In the genomic region with DNA sequence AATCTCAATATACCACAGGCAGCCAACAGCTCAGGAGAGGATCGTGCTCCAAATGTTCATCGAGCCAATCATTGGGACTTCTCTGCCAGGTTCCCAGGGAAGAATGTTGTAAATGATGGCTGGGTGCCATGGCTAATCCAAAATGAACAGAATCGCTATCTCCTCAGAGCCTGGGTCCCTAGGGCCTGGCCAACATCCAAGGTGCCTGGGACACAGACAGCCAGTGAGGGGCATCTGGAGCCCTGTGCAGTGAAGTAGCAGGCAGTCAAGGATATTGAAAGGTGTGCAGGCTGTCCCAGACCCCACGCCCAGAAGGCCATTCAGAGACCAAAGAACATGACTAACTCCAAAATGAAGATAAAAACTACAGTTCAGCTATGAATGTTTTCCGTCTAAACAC, we compare ENCODE assay signal across 10 cellular contexts. TPM values are rescaled to one million over a fixed set of nuclear protein-coding genes. Genes with fewer than 3 reads are reported as not detected.
DNase-seq lines count a peak whose midpoint lies in the region; ATAC-seq and TF ChIP-seq lines count a peak whose summit lies in the region.
"Had no signal": no experiment of that assay in that cellular context is flagged by ENCODE, and none has a peak within 500 bp of the region (broad histone marks: within the 10 kb centered on the region; RNA-seq: fewer than 3 reads in every experiment).

No MANE protein-coding gene starts in this region.

- H3K9me3 ChIP-seq in RWPE2 (ENCODE audit: severe bottlenecking) = no peaks in the 10 kb centered on the region
- H3K9me3 ChIP-seq in cardiac muscle cell (ENCODE audit: low read depth) = no peaks in the 10 kb centered on the region
- H3K9me3 ChIP-seq in thoracic aorta = no peaks in the 10 kb centered on the region
- no peaks in the 10 kb centered on the region for H3K9me3 ChIP-seq in neuronal stem cell (replicated peaks in 1 of 2; ENCODE audit: control insufficient read depth in 2 of 2, insufficient read depth in 1 of 2, low read depth in 1 of 2, low read length in 2 of 2)

- H2AK5ac ChIP-seq in neuronal stem cell (ENCODE audit: low read depth, low read length) = no peak overlapping the region

- no peak overlapping the region for H3K18ac ChIP-seq in neuronal stem cell (ENCODE audit: low read length)

- intact Hi-C loops in activated naive CD4-positive, alpha-beta T cell treated with anti-CD3 and anti-CD28 coated beads for 36 hours (cut with micrococcal nuclease) = no loop called here

- peaks cover 100% of the 10 kb centered on the region for H3K4me1 Mint-ChIP-seq in activated naive CD4-positive, alpha-beta T cell treated with anti-CD3 and anti-CD28 coated beads for 36 hours (ENCODE audit: low read depth)

- H3K79me1 ChIP-seq in neuronal stem cell (ENCODE audit: low read depth, low read length) = peaks cover 18% of the 10 kb centered on the region

- no peak overlapping the region for H3K4me2 ChIP-seq in neuronal stem cell (ENCODE audit: insufficient read depth, low read length, poor library complexity, severe bottlenecking)

- H3K27me3 Mint-ChIP-seq in activated naive CD4-positive, alpha-beta T cell treated with anti-CD3 and anti-CD28 coated beads for 36 hours (ENCODE audit: low read depth) = no peaks in the 10 kb centered on the region
- H3K27me3 Mint-ChIP-seq: activated CD4-positive, alpha-beta T cell treated with anti-CD3 and anti-CD28 coated beads, Interleukin-2, amount 10 ng/mL, durations not matched to agents 7 days and 5 days had no signal

- H3K27me3 ChIP-seq in RWPE2 (ENCODE audit: insufficient read depth, poor library complexity, severe bottlenecking) (no peaks in the 10 kb centered on the region), cardiac muscle cell (no peaks in the 10 kb centered on the region), thoracic aorta (replicated peaks; ENCODE audit: insufficient read depth) (no peaks in the 10 kb centered on the region), neuronal stem cell (ENCODE audit: control insufficient read depth in 3 of 3, insufficient read depth in 3 of 3, low read depth in 1 of 3, low read length in 3 of 3) (no peaks in the 10 kb centered on the region)

- no peak for ATAC-seq in RWPE2 (ENCODE audit: low read depth)
- ATAC-seq in thoracic aorta (ENCODE audit: insufficient number of reproducible peaks, low FRiP score, low read depth) = no peak
- no peak for ATAC-seq in HG03159 (IDR thresholded peaks at IDR 0.05; ENCODE audit: unreplicated experiment)
- ATAC-seq in HG03135 (IDR thresholded peaks at IDR 0.05; ENCODE audit: unreplicated experiment) = no peak

- H3K4me3 ChIP-seq in RWPE2 (ENCODE audit: severe bottlenecking) (no peak overlapping the region), cardiac muscle cell (no peak overlapping the region), thoracic aorta (peak overlapping the region; percentile 14), neuronal stem cell (ENCODE audit: low read length in 2 of 2) (no peak overlapping the region)

- peak overlapping the region; percentile 17 for H3K27ac ChIP-seq in RWPE2 (ENCODE audit: poor library complexity, severe bottlenecking)
- H3K27ac ChIP-seq in cardiac muscle cell = peak overlapping the region; percentile 89
- H3K27ac ChIP-seq in thoracic aorta = peak overlapping the region; percentile 22 to 27
- no peak overlapping the region for H3K27ac ChIP-seq in neuronal stem cell (replicated peaks; ENCODE audit: low read length)

- TF ChIP-seq CTCF in RWPE2 (IDR thresholded peaks at IDR 0.05; ENCODE audit: poor library complexity, severe bottlenecking) (no peak), cardiac muscle cell (IDR thresholded peaks at IDR 0.05; ENCODE audit: low read depth, low read length) (no peak), thoracic aorta (IDR thresholded peaks at IDR 0.05) (no peak)

- no peak overlapping the region for H2BK12ac ChIP-seq in neuronal stem cell (ENCODE audit: low read length)

- no peak overlapping the region for H3K4me3 Mint-ChIP-seq in activated naive CD4-positive, alpha-beta T cell treated with anti-CD3 and anti-CD28 coated beads for 36 hours
- H3K4me3 Mint-ChIP-seq: activated CD4-positive, alpha-beta T cell treated with anti-CD3 and anti-CD28 coated beads, Interleukin-2, amount 10 ng/mL, durations not matched to agents 7 days and 5 days had no signal

- CTCF ChIA-PET in activated naive CD4-positive, alpha-beta T cell treated with anti-CD3 and anti-CD28 coated beads for 36 hours (lab: Charles Lee) = no interaction called here

- H2BK120ac ChIP-seq in neuronal stem cell (ENCODE audit: low read depth, low read length) = no peak overlapping the region

- H2AFZ ChIP-seq in neuronal stem cell (ENCODE audit: low read length) = no peak overlapping the region

- peak overlapping the region; percentile 72 for H3K27ac Mint-ChIP-seq in activated naive CD4-positive, alpha-beta T cell treated with anti-CD3 and anti-CD28 coated beads for 36 hours
- H3K27ac Mint-ChIP-seq: activated CD4-positive, alpha-beta T cell treated with anti-CD3 and anti-CD28 coated beads, Interleukin-2, amount 10 ng/mL, durations not matched to agents 7 days and 5 days had no signal

- H4K91ac ChIP-seq in neuronal stem cell (ENCODE audit: low read depth, low read length, poor library complexity) = no peak overlapping the region

- H3K9ac ChIP-seq in neuronal stem cell (ENCODE audit: low read depth, low read length, poor library complexity) = no peak overlapping the region

- WGBS in neuronal stem cell (ENCODE audit: extremely low coverage in 2 of 2, insufficient read length in 2 of 2, insufficient replicate concordance in 1 of 2), 2 donors = no CpG with 5 or more reads among the region's 5 CpGs

- no peak overlapping the region for H2BK15ac ChIP-seq in neuronal stem cell (ENCODE audit: low read length)

- no peak for DNase-seq in activated naive CD4-positive, alpha-beta T cell treated with anti-CD3 and anti-CD28 coated beads for 36 hours
- no peak for DNase-seq in activated naive CD4-positive, alpha-beta T cell (lab: John Stamatoyannopoulos, UW)
- no peak for DNase-seq in RWPE2 (ENCODE audit: low spot score)
- DNase-seq in cardiac muscle cell (ENCODE audit: low read depth in 1 of 2, low spot score in 1 of 2) = no peak
- DNase-seq in thoracic aorta (ENCODE audit: low spot score) = no peak
- DNase-seq in neuronal stem cell (ENCODE audit: low spot score) = no peak
- DNase-seq: activated CD4-positive, alpha-beta T cell treated with anti-CD3 and anti-CD28 coated beads, Interleukin-2, amount 10 ng/mL, durations not matched to agents 7 days and 5 days; NCI-H1417 had no signal

- H3K36me3 ChIP-seq in RWPE2 (ENCODE audit: low read depth) = peaks cover 28% of the 10 kb centered on the region
- H3K36me3 ChIP-seq in cardiac muscle cell = no peaks in the 10 kb centered on the region
- no peaks in the 10 kb centered on the region for H3K36me3 ChIP-seq in thoracic aorta
- H3K36me3 ChIP-seq in neuronal stem cell (replicated peaks in 1 of 2; ENCODE audit: control insufficient read depth in 2 of 2, insufficient read depth in 2 of 2, low read length in 2 of 2) = peaks cover 6 to 48% of the 10 kb centered on the region in 2 donors

- no peak overlapping the region for H3K14ac ChIP-seq in neuronal stem cell (ENCODE audit: low read length)

- H3K9me3 Mint-ChIP-seq in activated naive CD4-positive, alpha-beta T cell treated with anti-CD3 and anti-CD28 coated beads for 36 hours = no peaks in the 10 kb centered on the region
- H3K9me3 Mint-ChIP-seq: activated CD4-positive, alpha-beta T cell treated with anti-CD3 and anti-CD28 coated beads, Interleukin-2, amount 10 ng/mL, durations not matched to agents 7 days and 5 days had no signal

- peaks cover 22% of the 10 kb centered on the region for H3K36me3 Mint-ChIP-seq in activated naive CD4-positive, alpha-beta T cell treated with anti-CD3 and anti-CD28 coated beads for 36 hours (ENCODE audit: low read depth)

- no peak overlapping the region for H3K23ac ChIP-seq in neuronal stem cell (ENCODE audit: low read depth, low read length, poor library complexity)

- H3K4ac ChIP-seq in neuronal stem cell (ENCODE audit: low read length) = no peak overlapping the region

- H3K4me1 ChIP-seq in RWPE2 (ENCODE audit: insufficient read depth, poor library complexity, severe bottlenecking) (peaks cover 60% of the 10 kb centered on the region), cardiac muscle cell (ENCODE audit: low read depth) (peaks cover 90% of the 10 kb centered on the region), thoracic aorta (ENCODE audit: control insufficient read depth in 1 of 2, low read depth in 2 of 2) (peaks cover 78 to 100% of the 10 kb centered on the region in 2 donors), neuronal stem cell (ENCODE audit: control insufficient read depth in 2 of 2, insufficient read depth in 1 of 2, low read depth in 1 of 2, low read length in 2 of 2) (peaks cover 8 to 19% of the 10 kb centered on the region in 2 donors)

- H2BK5ac ChIP-seq in neuronal stem cell (ENCODE audit: low read length) = no peak overlapping the region

- no peak overlapping the region for H4K8ac ChIP-seq in neuronal stem cell (ENCODE audit: low read depth, low read length)

RNA-seq across cellular contexts. Expression of a gene that starts 37.7 kb away (rescaled TPM):
- total RNA-seq in activated naive CD4-positive, alpha-beta T cell treated with anti-CD3 and anti-CD28 coated beads for 36 hours = 100 to 1,000 TPM; 109 to 111 TPM
- total RNA-seq in cardiac muscle cell (25.9 and 42.5 TPM in 2 replicates), thoracic aorta (10 to 100 TPM; 49.0 to 70.9 TPM)
- 86.1 and 109 TPM in 2 replicates for polyA plus RNA-seq in cardiac muscle cell
- polyA plus RNA-seq in neuronal stem cell (2013, experiment 1 of 2) = 82.1 TPM
- 88.1 TPM for polyA plus RNA-seq in neuronal stem cell (2013, experiment 2 of 2)
